9 cellular contexts compared by ENCODE assay signal in the genomic region with DNA sequence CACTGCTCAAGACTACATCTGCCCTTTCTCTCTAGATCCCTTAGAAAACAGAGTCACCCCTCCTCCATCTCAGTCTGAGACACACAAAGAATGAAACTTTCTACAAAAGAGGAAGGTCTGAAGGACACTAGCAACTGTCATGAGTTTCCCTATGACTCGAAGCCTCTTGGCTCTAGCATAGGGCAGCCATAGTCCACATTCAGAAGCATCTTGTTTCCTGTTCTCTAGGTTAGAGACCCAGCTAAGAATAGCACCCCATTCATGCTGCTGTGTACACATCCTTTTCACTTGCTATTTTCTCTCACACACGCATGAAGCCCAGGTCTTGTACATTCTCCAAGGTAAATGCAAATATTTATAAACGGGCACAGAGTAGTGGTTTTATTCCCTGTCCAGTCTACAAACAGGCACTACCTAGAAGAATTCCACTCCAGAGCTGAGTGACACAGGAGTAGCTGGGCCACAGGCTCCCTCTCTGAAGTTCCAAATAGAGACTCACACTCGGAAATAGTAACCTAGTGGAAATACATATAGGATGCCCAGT. TPM values are rescaled to one million over a fixed set of nuclear protein-coding genes. Genes with fewer than 3 reads are reported as not detected.
A peak's percentile ranks its signal among the peaks of the same experiment; 100 is the strongest.
DNase-seq lines count a peak whose midpoint lies in the region; ATAC-seq and TF ChIP-seq lines count a peak whose summit lies in the region.
"Not testable (repeated sequence)": the region's sequence is repeated elsewhere in the genome, so short reads cannot be mapped to it uniquely, and the experiment has no call there.
"Had no signal": no experiment of that assay in that cellular context is flagged by ENCODE, and none has a peak within 500 bp of the region (broad histone marks: within the 10 kb centered on the region; RNA-seq: fewer than 3 reads in every experiment).

No MANE protein-coding gene starts in this region.

- not testable (repeated sequence) for H3K4me1 ChIP-seq in upper lobe of left lung

- H3K9me3 ChIP-seq in upper lobe of left lung: not testable (repeated sequence)

- not testable (repeated sequence) for DNase-seq in activated T-cell treated with anti-CD3 and anti-CD28 coated beads, Interleukin-2, amount 50 U/mL, for 72 hours; left lobe of liver (ENCODE audit: low spot score); upper lobe of left lung

- H3K4me3 ChIP-seq in upper lobe of left lung: not testable (repeated sequence)

- H3K27ac Mint-ChIP-seq in activated T-cell treated with anti-CD3 and anti-CD28 coated beads, Interleukin-2, amount 50 U/mL, for 72 hours: not testable (repeated sequence)

- TF ChIP-seq CTCF in upper lobe of left lung (IDR thresholded peaks at IDR 0.05): not testable (repeated sequence)

- H3K27me3 ChIP-seq in upper lobe of left lung: not testable (repeated sequence)

- not testable (repeated sequence) for H3K36me3 Mint-ChIP-seq in activated T-cell treated with anti-CD3 and anti-CD28 coated beads, Interleukin-2, amount 50 U/mL, for 72 hours (ENCODE audit: insufficient read depth in 2 of 2)

- not testable (repeated sequence) for TF ChIP-seq EP300 in upper lobe of left lung (IDR thresholded peaks at IDR 0.05)

- H3K27ac ChIP-seq in upper lobe of left lung: not testable (repeated sequence)

- H3K27me3 Mint-ChIP-seq in activated T-cell treated with anti-CD3 and anti-CD28 coated beads, Interleukin-2, amount 50 U/mL, for 72 hours (ENCODE audit: low read depth): not testable (repeated sequence)

- WGBS in upper lobe of left lung, 2 donors: no CpG with 5 or more reads among the region's 4 CpGs

- TF ChIP-seq POLR2A in upper lobe of left lung (IDR thresholded peaks at IDR 0.05): not testable (repeated sequence)

- ATAC-seq in GM18868 (IDR thresholded peaks at IDR 0.05; ENCODE audit: unreplicated experiment) (peak; percentile 99), GM19468 (IDR thresholded peaks at IDR 0.05; ENCODE audit: extremely low read depth, unreplicated experiment) (peak; percentile 99), HG02610 (IDR thresholded peaks at IDR 0.05; ENCODE audit: unreplicated experiment) (peak; percentile 99), HG03060 (IDR thresholded peaks at IDR 0.05; ENCODE audit: low read depth, unreplicated experiment) (peak; percentile 99), HG03460 (IDR thresholded peaks at IDR 0.05; ENCODE audit: unreplicated experiment) (peak; percentile 99), left lobe of liver (peak; percentile 59), upper lobe of left lung (ENCODE audit: low FRiP score in 2 of 2) (peak; percentile 86 to 88)
- ATAC-seq in activated T-cell treated with anti-CD3 and anti-CD28 coated beads, Interleukin-2, amount 50 U/mL, for 72 hours (replicated peaks in 1 of 2): peak; percentile 94 to 98

- not testable (repeated sequence) for H3K4me1 Mint-ChIP-seq in activated T-cell treated with anti-CD3 and anti-CD28 coated beads, Interleukin-2, amount 50 U/mL, for 72 hours (ENCODE audit: low read depth)

- not testable (repeated sequence) for H3K36me3 ChIP-seq in upper lobe of left lung

- H3K4me3 Mint-ChIP-seq in activated T-cell treated with anti-CD3 and anti-CD28 coated beads, Interleukin-2, amount 50 U/mL, for 72 hours: not testable (repeated sequence)

- not testable (repeated sequence) for H3K9me3 Mint-ChIP-seq in activated T-cell treated with anti-CD3 and anti-CD28 coated beads, Interleukin-2, amount 50 U/mL, for 72 hours

RNA-seq across cellular contexts. Expression of a gene that starts 39.8 kb away (rescaled TPM):
- 10 to 100 TPM; 22.3 to 34.3 TPM for total RNA-seq in activated T-cell treated with anti-CD3 and anti-CD28 coated beads, Interleukin-2, amount 50 U/mL, for 72 hours
- total RNA-seq in left lobe of liver: 6.4 TPM
- 10 to 100 TPM; 12.5 to 42.5 (median 29.0) TPM for total RNA-seq in upper lobe of left lung

RNA-seq across cellular contexts. Expression of a gene that starts 40.5 kb away (rescaled TPM):
- total RNA-seq in activated T-cell treated with anti-CD3 and anti-CD28 coated beads, Interleukin-2, amount 50 U/mL, for 72 hours: 10 to 100 TPM; 22.0 to 38.3 TPM
- total RNA-seq in left lobe of liver (not detected), upper lobe of left lung (1 to 10 TPM in 1 of 6 donors, under 1 TPM in 3, not detected in 2; 0.26 to 2.1 (median 0.54) TPM)
- total RNA-seq: cardiac septum had no signal

Comparison
In these comparisons a context has a peak if more than half of its experiments do, and no peak if none do; other contexts are left out.
1. RNA of a gene that starts 40.5 kb away (total RNA-seq): 22.0 to 38.3 TPM in activated T-cell treated with anti-CD3 and anti-CD28 coated beads, Interleukin-2, amount 50 U/mL, for 72 hours; 0.26 to 2.1 TPM in upper lobe of left lung and not detected in left lobe of liver (single experiment); every median in the first group is over 4 times any median in the second.
2. Peak in every context shown above with its lines, with median percentiles within 50 percentile points of each other: ATAC-seq.